ENCODE assay signal across 8 cellular contexts in the genomic region with DNA sequence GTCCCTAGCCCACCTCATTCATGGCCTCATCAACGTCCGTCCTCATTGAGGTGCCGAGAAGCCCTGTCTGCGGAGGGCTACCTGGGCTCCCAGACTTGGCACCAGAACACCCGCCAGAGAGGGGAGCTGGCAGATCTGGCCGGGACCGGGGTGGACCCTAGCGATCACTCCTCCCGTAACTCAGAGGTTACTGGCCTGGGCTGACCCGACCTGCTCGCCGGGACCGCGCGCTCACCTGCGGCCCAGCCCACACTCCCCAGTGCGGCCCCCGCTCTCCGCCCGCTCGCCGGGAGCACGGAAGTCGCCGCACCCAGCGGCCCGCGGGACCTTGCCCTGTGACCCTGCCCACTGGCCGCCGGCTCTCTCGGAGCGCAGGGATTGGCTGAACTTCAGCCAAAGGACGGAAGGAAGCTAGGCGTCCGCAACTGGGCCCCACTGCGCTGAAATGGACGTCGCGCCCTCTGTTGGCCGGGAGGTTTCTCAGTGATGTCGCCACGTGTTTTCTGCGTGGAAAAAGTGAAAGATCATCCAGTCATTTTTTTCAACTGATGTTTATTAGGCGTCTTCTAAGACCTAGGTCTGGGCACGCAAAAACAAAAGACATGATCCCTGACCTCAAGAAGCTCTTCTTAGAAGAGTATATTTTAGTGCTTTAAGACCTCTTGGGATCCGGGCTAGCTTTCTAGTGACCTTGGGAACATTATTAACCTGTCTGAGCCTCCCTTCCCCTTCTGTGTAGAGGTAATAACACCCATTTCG. TPM values are rescaled to one million over a fixed set of nuclear protein-coding genes. Genes with fewer than 3 reads are reported as not detected.
DNase-seq lines count a peak whose midpoint lies in the region; ATAC-seq, FAIRE-seq and TF ChIP-seq lines count a peak whose summit lies in the region.

Gene SMIM12, minus strand, starts transcription at position 308 of the 759 bp plus-strand sequence. CDS start 3,772 bp downstream, outside the sequence.

- H3K4me3 ChIP-seq in AG04449 (ENCODE audit: low read depth, low read length) (peak within 1 kb of the TSS; percentile 99), WI38 (ENCODE audit: low read depth, low read length) (peak within 1 kb of the TSS; percentile 95), bronchial epithelial cell (ENCODE audit: low read depth, low read length) (peak within 1 kb of the TSS; percentile 96), smooth muscle cell (peak within 1 kb of the TSS; percentile 95)

- H3K27ac ChIP-seq in smooth muscle cell (ENCODE audit: low read depth): peak within 1 kb of the TSS; percentile 47

- peak; percentile 53 for DNase-seq in AG04449 (ENCODE audit: low read depth, low spot score)
- DNase-seq in NCI-H2196 treated with DMSO at 0.1 percent for 48 hours (lab: John Stamatoyannopoulos, UW; ENCODE audit: unreplicated experiment): peak; percentile 92
- peak; percentile 77 for DNase-seq in bronchial epithelial cell (ENCODE audit: low read depth)
- peak; percentile 99 for DNase-seq in iPS-NIHi7 (ENCODE audit: extremely low spot score)
- DNase-seq in smooth muscle cell (lab: John Stamatoyannopoulos, UW; ENCODE audit: unreplicated experiment): peak; percentile 69

- H3K9ac ChIP-seq in smooth muscle cell (ENCODE audit: low read depth): peak within 1 kb of the TSS; percentile 85

- no peak for FAIRE-seq in bronchial epithelial cell (lab: Jason Lieb, UNC)

- no peaks in the 10 kb centered on the region for H3K27me3 ChIP-seq in bronchial epithelial cell (ENCODE audit: control insufficient read depth, insufficient read depth, low read length)
- H3K27me3 ChIP-seq in smooth muscle cell (ENCODE audit: low read depth): peaks cover 9% of the 10 kb centered on the region

- no peaks in the 10 kb centered on the region for H3K9me3 ChIP-seq in smooth muscle cell (replicated peaks; ENCODE audit: low read depth)

- H3K36me3 ChIP-seq in bronchial epithelial cell (ENCODE audit: control insufficient read depth, insufficient read depth, low read length) (peaks cover 8% of the 10 kb centered on the region), smooth muscle cell (ENCODE audit: low read depth) (no peaks in the 10 kb centered on the region)

- peak within 1 kb of the TSS; percentile 80 for H2AFZ ChIP-seq in smooth muscle cell (ENCODE audit: low read depth)

- CTCF ChIA-PET in AG04449 (lab: Yijun Ruan, JAX): interaction anchor here (0.6 to 12.7 kb wide), 32 partner anchors 10 to 855 kb away, joined by 3 to 158 read pairs (median 4); partner anchors contain the start of gene TMEM35B

- 3% methylated on average over 40 of the region's 47 CpGs for WGBS in smooth muscle cell (ENCODE audit: low lambda C conversion rate)

- peaks cover 12% of the 10 kb centered on the region for H3K4me1 ChIP-seq in smooth muscle cell (ENCODE audit: low read depth)

- peaks cover 3% of the 10 kb centered on the region for H3F3A ChIP-seq in smooth muscle cell (ENCODE audit: low read depth)

- ATAC-seq in GM18868 (IDR thresholded peaks at IDR 0.05; ENCODE audit: unreplicated experiment): peak; percentile 96
- peak; percentile 96 for ATAC-seq in HG03135 (IDR thresholded peaks at IDR 0.05; ENCODE audit: unreplicated experiment)

- POLR2A ChIA-PET in AG04449 (lab: Yijun Ruan, JAX): interaction anchor here (0.6 to 1.3 kb wide), 6 partner anchors 15 to 910 kb away, joined by 3 to 6 read pairs (median 4); partner anchors contain the start of genes CLSPN and SFPQ

- H3K79me2 ChIP-seq in smooth muscle cell (ENCODE audit: low read depth): peaks cover 35% of the 10 kb centered on the region

- H4K20me1 ChIP-seq in smooth muscle cell (ENCODE audit: low read depth): peaks cover 22% of the 10 kb centered on the region

- peak; percentile 91 for TF ChIP-seq CTCF in AG04449 (IDR thresholded peaks at IDR 0.05; ENCODE audit: insufficient read depth, low read length, missing control alignments)
- peak; percentile 75 for TF ChIP-seq CTCF in WI38 (IDR thresholded peaks at IDR 0.05; ENCODE audit: low read depth, low read length)
- peak; percentile 86 for TF ChIP-seq CTCF in bronchial epithelial cell (IDR thresholded peaks at IDR 0.05; ENCODE audit: insufficient read depth, low read length, severe bottlenecking)
- peak; percentile 81 for TF ChIP-seq CTCF in smooth muscle cell (IDR thresholded peaks at IDR 0.05; ENCODE audit: borderline replicate concordance, insufficient read depth, poor library complexity, severe bottlenecking)

- peak within 1 kb of the TSS; percentile 98 for H3K4me2 ChIP-seq in smooth muscle cell

RNA-seq across cellular contexts. Expression of gene SMIM12, which starts in this region (rescaled TPM):
- 34.8 and 36.1 TPM in 2 replicates for total RNA-seq in bronchial epithelial cell
- total RNA-seq in smooth muscle cell: 16.5 and 17.6 TPM in 2 replicates
- 44.8 and 48.6 TPM in 2 replicates for polyA plus RNA-seq in smooth muscle cell

Comparison
In these comparisons a context has a peak if more than half of its experiments do, and no peak if none do; other contexts are left out.
1. Peak in every context shown above with its lines: DNase-seq, ATAC-seq, H3K4me3 ChIP-seq and H3K27ac ChIP-seq.